ENCODE assay signal across 6 cellular contexts in genomic region chr21:44417621-44418107, GRCh38. TPM values are rescaled to one million over a fixed set of nuclear protein-coding genes. Genes with fewer than 3 reads are reported as not detected.
DNase-seq lines count a peak whose midpoint lies in the region; ATAC-seq and TF ChIP-seq lines count a peak whose summit lies in the region.
"Not testable (repeated sequence)": the region's sequence is repeated elsewhere in the genome, so short reads cannot be mapped to it uniquely, and the experiment has no call there.

No MANE protein-coding gene starts in this region.

- intact Hi-C loops in dorsolateral prefrontal cortex (cut with DNase I); left ventricle myocardium inferior (cut with micrococcal nuclease); right lobe of liver (cut with DNase I): not testable (repeated sequence)

- DNase-seq in activated CD4-positive, CD25-positive, alpha-beta regulatory T cell treated with anti-CD3 and anti-CD28 coated beads, Interleukin-2, amount 50 U/mL, for 72 hours = peak; percentile 14
- DNase-seq in dorsolateral prefrontal cortex (peak in 6 of 10 donors; percentile 0 to 20 (median 10)), left ventricle myocardium inferior (peak; percentile 6), right lobe of liver (peak; percentile 1 to 34 (median 30)), osteocyte (ENCODE audit: extremely low spot score, unreplicated experiment) (peak; percentile 60), suprapubic skin (ENCODE audit: low spot score in 2 of 2) (peak; percentile 48)

- H3K27ac Mint-ChIP-seq in osteocyte (ENCODE audit: unreplicated experiment) = not testable (repeated sequence)

- not testable (repeated sequence) for TF ChIP-seq POLR2A in right lobe of liver (IDR thresholded peaks at IDR 0.05); suprapubic skin (IDR thresholded peaks at IDR 0.05)

- not testable (repeated sequence) for TF ChIP-seq EP300 in suprapubic skin (IDR thresholded peaks at IDR 0.05)

- not testable (repeated sequence) for H3K9me3 Mint-ChIP-seq in osteocyte (ENCODE audit: unreplicated experiment)

- WGBS in right lobe of liver (ENCODE audit: insufficient coverage, low coverage, low lambda C conversion rate, missing lambda C conversion rate) = 60% methylated on average over 2 of the region's 21 CpGs
- 66% methylated on average over 5 of the region's 21 CpGs for WGBS in suprapubic skin

- not testable (repeated sequence) for TF ChIP-seq CTCF in dorsolateral prefrontal cortex (IDR thresholded peaks at IDR 0.05 in 54 of 56, conservative IDR thresholded peaks at IDR 0.05 in 2 of 56; ENCODE audit: low read depth in 1 of 56, partially characterized antibody in 56 of 56); left ventricle myocardium inferior (IDR thresholded peaks at IDR 0.05; ENCODE audit: borderline replicate concordance); right lobe of liver (IDR thresholded peaks at IDR 0.05); osteocyte (IDR thresholded peaks at IDR 0.05); suprapubic skin (IDR thresholded peaks at IDR 0.05)

- H3K36me3 ChIP-seq in left ventricle myocardium inferior, right lobe of liver, suprapubic skin: not testable (repeated sequence)

- H3K36me3 Mint-ChIP-seq in osteocyte (ENCODE audit: unreplicated experiment) = not testable (repeated sequence)

- ATAC-seq in right lobe of liver = not testable (repeated sequence)

- not testable (repeated sequence) for H3K27me3 Mint-ChIP-seq in osteocyte (ENCODE audit: unreplicated experiment)

- not testable (repeated sequence) for H3K27ac ChIP-seq in dorsolateral prefrontal cortex; left ventricle myocardium inferior (replicated peaks); right lobe of liver; suprapubic skin

- H3K4me3 ChIP-seq in dorsolateral prefrontal cortex, left ventricle myocardium inferior, right lobe of liver, suprapubic skin: not testable (repeated sequence)

- not testable (repeated sequence) for H3K27me3 ChIP-seq in dorsolateral prefrontal cortex, right lobe of liver
- H3K27me3 ChIP-seq in left ventricle myocardium inferior (ENCODE audit: low read depth) (peaks cover 43% of the 10 kb centered on the region), suprapubic skin (peaks cover 30% of the 10 kb centered on the region)

- not testable (repeated sequence) for H3K4me1 Mint-ChIP-seq in osteocyte (ENCODE audit: unreplicated experiment)

- H3K9me3 ChIP-seq in left ventricle myocardium inferior (replicated peaks); right lobe of liver; suprapubic skin: not testable (repeated sequence)

- H3K4me3 Mint-ChIP-seq in osteocyte (ENCODE audit: unreplicated experiment) = not testable (repeated sequence)

- H3K4me1 ChIP-seq in left ventricle myocardium inferior, right lobe of liver, suprapubic skin: not testable (repeated sequence)

RNA-seq across cellular contexts. Expression of gene LRRC3, which starts 37.6 kb away (rescaled TPM):
- total RNA-seq in dorsolateral prefrontal cortex (1 to 10 TPM in 42 of 120 experiments, under 1 TPM in 78; 0.15 to 4.1 (median 0.88) TPM), left ventricle myocardium inferior (1.8 TPM), right lobe of liver (10 to 100 TPM in 5 of 6 experiments, 1 to 10 TPM in 1; 7.5 to 19.3 (median 13.9) TPM), osteocyte (4.0 and 4.2 TPM in 2 replicates), suprapubic skin (1 to 10 TPM; 3.9 to 6.2 (median 4.7) TPM)

Comparison
In these comparisons a context has a peak if more than half of its experiments do, and no peak if none do; other contexts are left out.
1. DNase-seq: peak in every context shown above with its lines; median percentile 60 in osteocyte; 48 in suprapubic skin; 30 in right lobe of liver; 14 in activated CD4-positive, CD25-positive, alpha-beta regulatory T cell treated with anti-CD3 and anti-CD28 coated beads, Interleukin-2, amount 50 U/mL, for 72 hours; 10 in dorsolateral prefrontal cortex; 6 in left ventricle myocardium inferior.